20 cellular contexts compared by ENCODE assay signal in genomic region chr2:222736301-222736700, GRCh38.
DNase-seq lines count a peak whose midpoint lies in the region; ATAC-seq and TF ChIP-seq lines count a peak whose summit lies in the region.
"Had no signal": no experiment of that assay in that cellular context is flagged by ENCODE, and none has a peak within 500 bp of the region (broad histone marks: within the 10 kb centered on the region; RNA-seq: fewer than 3 reads in every experiment).

No MANE protein-coding gene starts in this region.

- H3K4me2 ChIP-seq in PC-3 (ENCODE audit: low read length): no peak overlapping the region
- H3K4me2 ChIP-seq: A549 had no signal

- WGBS in heart left ventricle, 4 donors: 42 to 49% (median 46%) methylated on average over 2 of the region's 2 CpGs

- H3K4me3 ChIP-seq in left ventricle myocardium inferior: no peak overlapping the region
- H3K4me3 ChIP-seq in PC-3 (ENCODE audit: low read length): no peak overlapping the region
- H3K4me3 ChIP-seq in heart left ventricle: no peak overlapping the region
- H3K4me3 ChIP-seq: A549, prostate gland had no signal

- H3K9me2 ChIP-seq in PC-3 (replicated peaks; ENCODE audit: low read length): no peaks in the 10 kb centered on the region

- ATAC-seq in Right ventricle myocardium inferior (peak; percentile 86), PC-3 (peak; percentile 15; the same call in 1 of the 2 replicates), heart left ventricle (peak; percentile 33 to 81 (median 75)), GM19023 (IDR thresholded peaks at IDR 0.05; ENCODE audit: unreplicated experiment) (no peak), HG03432 (IDR thresholded peaks at IDR 0.05; ENCODE audit: unreplicated experiment) (no peak)
- ATAC-seq: A549; activated CD4-positive, CD25-positive, alpha-beta regulatory T cell treated with anti-CD3 and anti-CD28 coated beads, Interleukin-2, amount 50 U/mL, for 24 hours; stimulated activated naive B cell treated with anti-CD40 and anti-IgM and Interleukin-4, amounts not matched to agents 10 μg/mL and 1 μg/mL and 100 μg/mL, for 72 hours had no signal

- POLR2A ChIA-PET in PC-3 (lab: Charles Lee; ENCODE audit: unreplicated experiment): no interaction called here

- H3K4me1 ChIP-seq in left ventricle myocardium inferior: peaks cover 29% of the 10 kb centered on the region
- H3K4me1 ChIP-seq in PC-3 (ENCODE audit: insufficient read depth, low read length): 0 out of 2 replicates have a peak, but pooled peaks cover 4% of the 10 kb centered on the region
- peaks cover 0 to 40% (median 7%) of the 10 kb centered on the region in 12 donors for H3K4me1 ChIP-seq in heart left ventricle

- TF ChIP-seq POLR2A in heart left ventricle (IDR thresholded peaks at IDR 0.05): no peak

- no peaks in the 10 kb centered on the region for H4K20me1 ChIP-seq in PC-3 (ENCODE audit: low read length)

- H3F3A ChIP-seq in PC-3 (ENCODE audit: low read length, unreplicated experiment): no peaks in the 10 kb centered on the region

- TF ChIP-seq CTCF in left ventricle myocardium inferior (IDR thresholded peaks at IDR 0.05; ENCODE audit: borderline replicate concordance): no peak
- TF ChIP-seq CTCF in PC-3 (conservative IDR thresholded peaks at IDR 0.05; ENCODE audit: low read depth, low read length): no peak
- TF ChIP-seq CTCF in heart left ventricle (IDR thresholded peaks at IDR 0.05): no peak
- no peak for TF ChIP-seq CTCF in type B pancreatic cell (conservative IDR thresholded peaks at IDR 0.05)

- H3K36me3 Mint-ChIP-seq in type B pancreatic cell: no peaks in the 10 kb centered on the region
- H3K36me3 Mint-ChIP-seq: stimulated activated naive B cell treated with anti-CD40 and anti-IgM and Interleukin-4, amounts not matched to agents 10 μg/mL and 1 μg/mL and 100 μg/mL, for 72 hours had no signal

- no peaks in the 10 kb centered on the region for H3K9me3 ChIP-seq in left ventricle myocardium inferior (replicated peaks)
- no peaks in the 10 kb centered on the region for H3K9me3 ChIP-seq in PC-3 (ENCODE audit: low read length)
- H3K9me3 ChIP-seq in heart left ventricle: peaks cover 0 to 3% (median 0%) of the 10 kb centered on the region in 12 donors
- H3K9me3 ChIP-seq: A549, prostate gland had no signal

- BruUV-seq in PC-3 (replicated peaks; lab: Mats Ljungman, UMichigan): no TSS peak

- no peak overlapping the region for H2AFZ ChIP-seq in PC-3 (ENCODE audit: low read length)

- H3K9ac ChIP-seq in PC-3 (ENCODE audit: low read length): no peak overlapping the region

- H3K36me3 ChIP-seq in left ventricle myocardium inferior: no peaks in the 10 kb centered on the region
- no peaks in the 10 kb centered on the region for H3K36me3 ChIP-seq in PC-3 (ENCODE audit: low read depth, low read length)
- H3K36me3 ChIP-seq in heart left ventricle: no peaks in the 10 kb centered on the region
- H3K36me3 ChIP-seq: prostate gland had no signal

- H3K9me3 Mint-ChIP-seq in type B pancreatic cell: no peaks in the 10 kb centered on the region
- H3K9me3 Mint-ChIP-seq: activated T-helper 2 cell treated with anti-CD3 and anti-CD28 coated beads, Interferon-gamma antibody, Interleukin-2, Interleukin-4, amounts not matched to agents 10 μg/mL and 5 μg/mL and 100 μg/mL, durations not matched to agents 14 hours and 24 hours and 36 hours; central memory CD8-positive, alpha-beta T cell; stimulated activated naive B cell treated with anti-CD40 and anti-IgM and Interleukin-4, amounts not matched to agents 10 μg/mL and 1 μg/mL and 100 μg/mL, for 72 hours had no signal

- H3K27me3 ChIP-seq in left ventricle myocardium inferior (ENCODE audit: low read depth): no peaks in the 10 kb centered on the region
- H3K27me3 ChIP-seq in PC-3 (ENCODE audit: low read length): no peaks in the 10 kb centered on the region
- H3K27me3 ChIP-seq in heart left ventricle: no peaks in the 10 kb centered on the region

- peaks cover 5% of the 10 kb centered on the region for H3K4me1 Mint-ChIP-seq in type B pancreatic cell (ENCODE audit: unreplicated experiment)
- H3K4me1 Mint-ChIP-seq: central memory CD8-positive, alpha-beta T cell had no signal

- peaks cover 15% of the 10 kb centered on the region for H3K27me3 Mint-ChIP-seq in type B pancreatic cell

- CTCF ChIA-PET in PC-3 (lab: Charles Lee): no interaction called here

- no peaks in the 10 kb centered on the region for H3K79me2 ChIP-seq in PC-3 (ENCODE audit: low read length)

- H3K4me3 Mint-ChIP-seq in type B pancreatic cell: no peak overlapping the region
- H3K4me3 Mint-ChIP-seq: central memory CD8-positive, alpha-beta T cell; neural crest cell; stimulated activated naive B cell treated with anti-CD40 and anti-IgM and Interleukin-4, amounts not matched to agents 10 μg/mL and 1 μg/mL and 100 μg/mL, for 72 hours had no signal

- intact Hi-C loops in Right ventricle myocardium inferior (cut with DNase I) (no loop called here), left ventricle myocardium inferior (cut with micrococcal nuclease) (no loop called here), PC-3 (cut with micrococcal nuclease) (no loop called here), heart left ventricle (cut with DNase I) (no loop called here)

- no peak for DNase-seq in Right ventricle myocardium inferior (ENCODE audit: missing footprints)
- no peak for DNase-seq in left ventricle myocardium inferior
- DNase-seq in PC-3: peak; percentile 3
- peak in 2 of 5 donors; percentile 30 to 33 for DNase-seq in heart left ventricle
- no peak for DNase-seq in COLO829 (ENCODE audit: low spot score)
- DNase-seq in type B pancreatic cell (ENCODE audit: extremely low spot score, unreplicated experiment): no peak
- DNase-seq: amniotic stem cell; effector CD8-positive, alpha-beta T cell; midbrain; NCI-H1930; NCI-H510A; stimulated activated naive B cell treated with anti-CD40 and anti-IgM and Interleukin-4, amounts not matched to agents 10 μg/mL and 1 μg/mL and 100 μg/mL, for 72 hours had no signal

- H3K27ac ChIP-seq in left ventricle myocardium inferior (replicated peaks) (no peak overlapping the region), PC-3 (ENCODE audit: low read length) (no peak overlapping the region), heart left ventricle (peak overlapping the region in 1 of 12 donors; percentile 7)
- H3K27ac ChIP-seq: A549, prostate gland had no signal

- H3K27ac Mint-ChIP-seq in type B pancreatic cell: no peak overlapping the region
- H3K27ac Mint-ChIP-seq: activated T-helper 2 cell treated with anti-CD3 and anti-CD28 coated beads, Interferon-gamma antibody, Interleukin-2, Interleukin-4, amounts not matched to agents 10 μg/mL and 5 μg/mL and 100 μg/mL, durations not matched to agents 14 hours and 24 hours and 36 hours; stimulated activated naive B cell treated with anti-CD40 and anti-IgM and Interleukin-4, amounts not matched to agents 10 μg/mL and 1 μg/mL and 100 μg/mL, for 72 hours had no signal

Comparison
In these comparisons a context has a peak if more than half of its experiments do, and no peak if none do; other contexts are left out.
1. ATAC-seq: peak in Right ventricle myocardium inferior (single experiment), PC-3 (single experiment) and heart left ventricle (4 of 4); none in GM19023 (single experiment) and HG03432 (single experiment).